In genomic region chr16:25111403-25112166, GRCh38 we compare ENCODE assay signal across 8 cellular contexts. TPM values are rescaled to one million over a fixed set of nuclear protein-coding genes. Genes with fewer than 3 reads are reported as not detected.
A peak's percentile ranks its signal among the peaks of the same experiment; 100 is the strongest.
DNase-seq lines count a peak whose midpoint lies in the region; ATAC-seq and TF ChIP-seq lines count a peak whose summit lies in the region.

TSS of gene LCMT1 (plus strand) at chr16:25111742. CDS start at chr16:25111884, 142 bp downstream.

- no peaks in the 10 kb centered on the region for H4K20me1 ChIP-seq in SU-DHL-6 (ENCODE audit: low read depth, low read length)

- peaks cover 10% of the 10 kb centered on the region for H3K4me1 ChIP-seq in thymus (ENCODE audit: control insufficient read depth, insufficient read depth, low read length)

- no peaks in the 10 kb centered on the region for H3F3A ChIP-seq in SU-DHL-6 (ENCODE audit: insufficient read depth)

- TF ChIP-seq POLR2A in GM10847 (IDR thresholded peaks at IDR 0.05; ENCODE audit: extremely low read depth, insufficient read length): peak; percentile 66

- H3K9ac ChIP-seq in SU-DHL-6 (ENCODE audit: low read length): peak within 1 kb of the TSS; percentile 62

- H3K79me2 ChIP-seq in SU-DHL-6 (ENCODE audit: insufficient read depth, low read length): peaks cover 19% of the 10 kb centered on the region

- WGBS in thymus: under 1% methylated on average over 55 of the region's 55 CpGs

- POLR2A ChIA-PET in activated naive CD8-positive, alpha-beta T cell treated with anti-CD3 and anti-CD28 coated beads, Interleukin-2, amount 10 ng/mL, durations not matched to agents 7 days and 5 days (lab: Charles Lee): interaction anchor here (0.5 to 9.4 kb wide), 13 partner anchors 12 to 1520 kb away, joined by 3 to 179 read pairs (median 4); partner anchors contain the start of genes ARHGAP17 and RBBP6

- intact Hi-C loops in head of caudate nucleus (cut with DNase I): no loop called here

- H3K4me2 ChIP-seq in SU-DHL-6 (ENCODE audit: low read depth, low read length, poor library complexity, severe bottlenecking): peak within 1 kb of the TSS; percentile 92

- no peaks in the 10 kb centered on the region for H3K27me3 Mint-ChIP-seq in activated naive CD8-positive, alpha-beta T cell treated with anti-CD3 and anti-CD28 coated beads, Interleukin-2, amount 10 ng/mL, durations not matched to agents 7 days and 5 days
- no peaks in the 10 kb centered on the region for H3K27me3 Mint-ChIP-seq in osteocyte (ENCODE audit: unreplicated experiment)

- no peaks in the 10 kb centered on the region for H3K9me2 ChIP-seq in SU-DHL-6 (replicated peaks; ENCODE audit: insufficient read depth, low read length)

- peak within 1 kb of the TSS; percentile 36 for H3K27ac ChIP-seq in SU-DHL-6 (ENCODE audit: low read depth, low read length)
- H3K27ac ChIP-seq in thymus (ENCODE audit: low read depth): peak within 1 kb of the TSS; percentile 74

- DNase-seq in NCI-H128 (lab: John Stamatoyannopoulos, UW; ENCODE audit: unreplicated experiment) (peak; percentile 90), head of caudate nucleus (peak; percentile 84 to 97 (median 93)), osteocyte (ENCODE audit: extremely low spot score, unreplicated experiment) (peak; percentile 95)
- peak; percentile 86 for DNase-seq in activated naive CD8-positive, alpha-beta T cell treated with anti-CD3 and anti-CD28 coated beads, Interleukin-2, amount 10 ng/mL, durations not matched to agents 7 days and 5 days

- H3K4me1 Mint-ChIP-seq in activated naive CD8-positive, alpha-beta T cell treated with anti-CD3 and anti-CD28 coated beads, Interleukin-2, amount 10 ng/mL, durations not matched to agents 7 days and 5 days: peaks cover 42% of the 10 kb centered on the region
- peaks cover 35% of the 10 kb centered on the region for H3K4me1 Mint-ChIP-seq in osteocyte (ENCODE audit: unreplicated experiment)

- H3K9me3 Mint-ChIP-seq in activated naive CD8-positive, alpha-beta T cell treated with anti-CD3 and anti-CD28 coated beads, Interleukin-2, amount 10 ng/mL, durations not matched to agents 7 days and 5 days: no peaks in the 10 kb centered on the region
- H3K9me3 Mint-ChIP-seq in osteocyte (ENCODE audit: unreplicated experiment): no peaks in the 10 kb centered on the region

- no peaks in the 10 kb centered on the region for H3K27me3 ChIP-seq in SU-DHL-6 (ENCODE audit: low read length)
- no peaks in the 10 kb centered on the region for H3K27me3 ChIP-seq in thymus (ENCODE audit: control insufficient read depth, insufficient read depth)

- H3K4me3 Mint-ChIP-seq in activated naive CD8-positive, alpha-beta T cell treated with anti-CD3 and anti-CD28 coated beads, Interleukin-2, amount 10 ng/mL, durations not matched to agents 7 days and 5 days: peak within 1 kb of the TSS; percentile 95
- peak within 1 kb of the TSS; percentile 88 for H3K4me3 Mint-ChIP-seq in osteocyte (ENCODE audit: unreplicated experiment)

- H3K4me3 ChIP-seq in SU-DHL-6 (ENCODE audit: insufficient read depth, low read length, poor library complexity, severe bottlenecking): peak within 1 kb of the TSS; percentile 67
- H3K4me3 ChIP-seq in thymus (ENCODE audit: low read length): peak within 1 kb of the TSS; percentile 61

- H3K36me3 ChIP-seq in SU-DHL-6 (ENCODE audit: low read length) (no peaks in the 10 kb centered on the region), thymus (ENCODE audit: control insufficient read depth, insufficient read depth) (peaks cover 3% of the 10 kb centered on the region)

- no peaks in the 10 kb centered on the region for H3K36me3 Mint-ChIP-seq in activated naive CD8-positive, alpha-beta T cell treated with anti-CD3 and anti-CD28 coated beads, Interleukin-2, amount 10 ng/mL, durations not matched to agents 7 days and 5 days
- peaks cover 7% of the 10 kb centered on the region for H3K36me3 Mint-ChIP-seq in osteocyte (ENCODE audit: unreplicated experiment)

- peak; percentile 94 for ATAC-seq in HG02678 (IDR thresholded peaks at IDR 0.05; ENCODE audit: unreplicated experiment)
- ATAC-seq in activated naive CD8-positive, alpha-beta T cell treated with anti-CD3 and anti-CD28 coated beads, Interleukin-2, amount 10 ng/mL, durations not matched to agents 7 days and 5 days (ENCODE audit: low read depth): peak; percentile 92

- TF ChIP-seq CTCF in SU-DHL-6 (IDR thresholded peaks at IDR 0.05; ENCODE audit: insufficient read depth, low read length, poor library complexity, severe bottlenecking) (no peak), osteocyte (IDR thresholded peaks at IDR 0.05) (no peak)

- H2AFZ ChIP-seq in SU-DHL-6 (ENCODE audit: low read depth, low read length, severe bottlenecking): peak within 1 kb of the TSS; percentile 55

- H3K9me3 ChIP-seq in SU-DHL-6 (ENCODE audit: insufficient read depth, low read length) (no peaks in the 10 kb centered on the region), thymus (ENCODE audit: control insufficient read depth) (no peaks in the 10 kb centered on the region)

- peak within 1 kb of the TSS; percentile 92 for H3K27ac Mint-ChIP-seq in activated naive CD8-positive, alpha-beta T cell treated with anti-CD3 and anti-CD28 coated beads, Interleukin-2, amount 10 ng/mL, durations not matched to agents 7 days and 5 days
- peak within 1 kb of the TSS; percentile 91 for H3K27ac Mint-ChIP-seq in osteocyte (ENCODE audit: unreplicated experiment)

RNA-seq across cellular contexts. Expression of gene LCMT1, which starts in this region (rescaled TPM):
- total RNA-seq in activated naive CD8-positive, alpha-beta T cell treated with anti-CD3 and anti-CD28 coated beads, Interleukin-2, amount 10 ng/mL, durations not matched to agents 7 days and 5 days: 10 to 100 TPM; 37.7 to 42.8 TPM
- total RNA-seq in osteocyte: 52.2 and 53.5 TPM in 2 replicates
- 41.9 TPM for polyA plus RNA-seq in thymus

Comparison
In these comparisons a context has a peak if more than half of its experiments do, and no peak if none do; other contexts are left out.
1. Peak in every context shown above with its lines: DNase-seq, ATAC-seq, H3K4me3 ChIP-seq and H3K27ac ChIP-seq.